Comparison of ENCODE assay signal across 6 cellular contexts in genomic region chr16:16614484-16614883, GRCh38.
DNase-seq lines count a peak whose midpoint lies in the region; ATAC-seq, FAIRE-seq and TF ChIP-seq lines count a peak whose summit lies in the region.
"Not testable (repeated sequence)": the region's sequence is repeated elsewhere in the genome, so short reads cannot be mapped to it uniquely, and the experiment has no call there.

No MANE protein-coding gene starts in this region.

- not testable (repeated sequence) for BruUV-seq in HCT116 (replicated peaks; lab: Mats Ljungman, UMichigan)

- H3K4me2 ChIP-seq in A549; HCT116 (ENCODE audit: low read length); SK-N-SH: not testable (repeated sequence)

- TF ChIP-seq EP300 in A549 (IDR thresholded peaks at IDR 0.05); Ishikawa (IDR thresholded peaks at IDR 0.05; ENCODE audit: borderline replicate concordance); SK-N-SH (IDR thresholded peaks at IDR 0.05; ENCODE audit: borderline replicate concordance in 1 of 2, low read depth in 1 of 2, low read length in 1 of 2): not testable (repeated sequence)

- not testable (repeated sequence) for H3K27me3 ChIP-seq in HCT116 (ENCODE audit: insufficient read depth, low read length); SK-N-SH (ENCODE audit: insufficient read depth); left lung; liver (ENCODE audit: control insufficient read depth in 4 of 4, insufficient read depth in 4 of 4, low read length in 3 of 4)

- RAD21 ChIA-PET in HCT116 (lab: Charles Lee; ENCODE audit: low non-redundant PET in 1 of 2, low total read pairs in 2 of 2, uncharacterized antibody in 2 of 2, unreplicated experiment in 2 of 2), result not testable (repeated sequence)

- TF ChIP-seq RAD21 in A549 (conservative IDR thresholded peaks at IDR 0.05 in 1 of 2, IDR thresholded peaks at IDR 0.05 in 1 of 2); HCT116 (IDR thresholded peaks at IDR 0.05; ENCODE audit: low read depth); Ishikawa (IDR thresholded peaks at IDR 0.05; ENCODE audit: low read depth); SK-N-SH (IDR thresholded peaks at IDR 0.05; ENCODE audit: low read length); liver (IDR thresholded peaks at IDR 0.05): not testable (repeated sequence)

- not testable (repeated sequence) for DNase-seq in A549 (ENCODE audit: low read depth in 1 of 2, low spot score in 1 of 2); HCT116 (ENCODE audit: low read depth, low spot score); SK-N-SH; left lung

- not testable (repeated sequence) for H3K4me1 ChIP-seq in A549; HCT116 (ENCODE audit: control insufficient read depth in 1 of 2, insufficient read depth in 2 of 2, low read length in 2 of 2); SK-N-SH (ENCODE audit: control insufficient read depth in 1 of 2, insufficient read depth in 2 of 2, low read depth in 1 of 2, low read length in 1 of 2); left lung; liver (ENCODE audit: control insufficient read depth in 4 of 4, insufficient read depth in 4 of 4, low read length in 3 of 4)

- not testable (repeated sequence) for H3K9me3 ChIP-seq in A549; HCT116 (ENCODE audit: control insufficient read depth in 1 of 2, insufficient read depth in 1 of 2, low read depth in 1 of 2, low read length in 2 of 2); SK-N-SH; left lung; liver (ENCODE audit: control insufficient read depth in 4 of 4, low read length in 3 of 4)

- intact Hi-C loops in HCT116 (cut with micrococcal nuclease); left lung (cut with DNase I): not testable (repeated sequence)

- not testable (repeated sequence) for ATAC-seq in A549, HCT116
- peak; percentile 24 for ATAC-seq in left lung

- not testable (repeated sequence) for H3K4me3 ChIP-seq in A549; HCT116 (replicated peaks in 1 of 2; ENCODE audit: low read depth in 1 of 2, low read length in 2 of 2); SK-N-SH (ENCODE audit: low read depth in 2 of 2, low read length in 1 of 2); left lung; liver (ENCODE audit: low read depth in 1 of 3, low read length in 3 of 3)

- 25% methylated on average over 5 of the region's 6 CpGs for WGBS in A549 (ENCODE audit: missing lambda C conversion rate)
- WGBS in SK-N-SH (ENCODE audit: low lambda C conversion rate), result 43% methylated on average over 4 of the region's 6 CpGs
- 68% methylated on average over 6 of the region's 6 CpGs for WGBS in liver

- H3K27ac ChIP-seq in A549; HCT116 (ENCODE audit: low read depth, low read length); SK-N-SH (ENCODE audit: low read depth in 2 of 2, low read length in 1 of 2); left lung; liver (ENCODE audit: low read depth in 1 of 2, low read length in 2 of 2): not testable (repeated sequence)

- H3K9me2 ChIP-seq in HCT116 (ENCODE audit: insufficient read depth); SK-N-SH: not testable (repeated sequence)

- H3F3A ChIP-seq in SK-N-SH (replicated peaks; ENCODE audit: insufficient read depth), result not testable (repeated sequence)

- TF ChIP-seq POLR2A in A549 (IDR thresholded peaks at IDR 0.05; ENCODE audit: low read length); HCT116 (IDR thresholded peaks at IDR 0.05; ENCODE audit: borderline replicate concordance, extremely low read depth, insufficient read depth, insufficient read length): not testable (repeated sequence)

- POLR2A ChIA-PET in A549 (lab: Yijun Ruan, JAX); HCT116 (lab: Charles Lee); SK-N-SH (lab: Yijun Ruan, JAX): not testable (repeated sequence)

- H2AFZ ChIP-seq in HCT116 (ENCODE audit: low read depth, low read length, poor library complexity, severe bottlenecking); SK-N-SH (ENCODE audit: low read depth): not testable (repeated sequence)

- FAIRE-seq in A549 (lab: Jason Lieb, UNC), result not testable (repeated sequence)

- H3K9ac ChIP-seq in HCT116 (ENCODE audit: low read length); SK-N-SH; liver (ENCODE audit: low read depth in 1 of 2, low read length in 2 of 2): not testable (repeated sequence)

- H3K36me3 ChIP-seq in HCT116 (ENCODE audit: control insufficient read depth in 1 of 2, insufficient read depth in 2 of 2, low read length in 2 of 2); SK-N-SH (replicated peaks in 1 of 2; ENCODE audit: control insufficient read depth in 1 of 2, insufficient read depth in 2 of 2, low read length in 1 of 2); left lung; liver (ENCODE audit: control insufficient read depth in 4 of 4, insufficient read depth in 3 of 4, low read depth in 1 of 4, low read length in 3 of 4): not testable (repeated sequence)

- H4K20me1 ChIP-seq in HCT116 (ENCODE audit: insufficient read depth); SK-N-SH (ENCODE audit: insufficient read depth): not testable (repeated sequence)

- CTCF ChIA-PET in A549 (lab: Yijun Ruan, JAX); HCT116 (lab: Charles Lee); SK-N-SH (lab: Yijun Ruan, JAX): not testable (repeated sequence)

- H3K79me2 ChIP-seq in HCT116 (ENCODE audit: insufficient read depth, low read length); SK-N-SH (ENCODE audit: insufficient read depth): not testable (repeated sequence)

- not testable (repeated sequence) for TF ChIP-seq CTCF in A549 (IDR thresholded peaks at IDR 0.05); HCT116 (IDR thresholded peaks at IDR 0.05 in 2 of 3, conservative IDR thresholded peaks at IDR 0.05 in 1 of 3; ENCODE audit: borderline replicate concordance in 1 of 3, insufficient read depth in 1 of 3, low read depth in 2 of 3, low read length in 2 of 3); SK-N-SH (IDR thresholded peaks at IDR 0.05); left lung (IDR thresholded peaks at IDR 0.05); liver (IDR thresholded peaks at IDR 0.05; ENCODE audit: low read depth, low read length, missing input control)

TF ChIP-seq in liver, 16 proteins besides CTCF, POLR2A, EP300 and RAD21:
- TF ChIP-seq REST (IDR thresholded peaks at IDR 0.05), result peak; percentile 73
